9 cellular contexts compared by ENCODE assay signal in genomic region chr6:3390698-3391097, GRCh38.
DNase-seq lines count a peak whose midpoint lies in the region; ATAC-seq and TF ChIP-seq lines count a peak whose summit lies in the region.
"Had no signal": no experiment of that assay in that cellular context is flagged by ENCODE, and none has a peak within 500 bp of the region (broad histone marks: within the 10 kb centered on the region; RNA-seq: fewer than 3 reads in every experiment).

No MANE protein-coding gene starts in this region.

- intact Hi-C loops in activated CD4-positive, alpha-beta memory T cell treated with anti-CD3 and anti-CD28 coated beads for 36 hours (cut with micrococcal nuclease) = no loop called here

- CTCF ChIA-PET in RWPE1 (lab: Yijun Ruan, JAX) = no interaction called here
- CTCF ChIA-PET in activated CD4-positive, alpha-beta memory T cell treated with anti-CD3 and anti-CD28 coated beads for 36 hours (lab: Charles Lee) = no interaction called here

- H3K27ac Mint-ChIP-seq in activated CD4-positive, alpha-beta memory T cell treated with anti-CD3 and anti-CD28 coated beads for 36 hours = no peak overlapping the region
- H3K27ac Mint-ChIP-seq: natural killer cell treated with Interleukin-12 subunit alpha and Interleukin-12 subunit beta and Interleukin-15 and Interleukin-18, amount 100 ng/mL, for 72 hours had no signal

- TF ChIP-seq CTCF in RWPE1 (conservative IDR thresholded peaks at IDR 0.05; ENCODE audit: low read depth) (no peak), fibroblast of pulmonary artery (IDR thresholded peaks at IDR 0.05; ENCODE audit: low read length, missing control alignments) (no peak)

- no peaks in the 10 kb centered on the region for H3K4me1 Mint-ChIP-seq in activated CD4-positive, alpha-beta memory T cell treated with anti-CD3 and anti-CD28 coated beads for 36 hours (ENCODE audit: low read depth)

- no peaks in the 10 kb centered on the region for H3K36me3 Mint-ChIP-seq in activated CD4-positive, alpha-beta memory T cell treated with anti-CD3 and anti-CD28 coated beads for 36 hours
- H3K36me3 Mint-ChIP-seq: natural killer cell treated with Interleukin-12 subunit alpha and Interleukin-12 subunit beta and Interleukin-15 and Interleukin-18, amount 100 ng/mL, for 72 hours had no signal

- no peaks in the 10 kb centered on the region for H3K9me3 Mint-ChIP-seq in activated CD4-positive, alpha-beta memory T cell treated with anti-CD3 and anti-CD28 coated beads for 36 hours
- H3K9me3 Mint-ChIP-seq: natural killer cell treated with Interleukin-12 subunit alpha and Interleukin-12 subunit beta and Interleukin-15 and Interleukin-18, amount 100 ng/mL, for 72 hours had no signal

- peak overlapping the region; percentile 97 for H3K27ac ChIP-seq in RWPE1

- H3K27me3 Mint-ChIP-seq in activated CD4-positive, alpha-beta memory T cell treated with anti-CD3 and anti-CD28 coated beads for 36 hours = no peaks in the 10 kb centered on the region

- POLR2A ChIA-PET in RWPE1 (lab: Yijun Ruan, JAX; ENCODE audit: low non-redundant PET) = no interaction called here
- POLR2A ChIA-PET in activated CD4-positive, alpha-beta memory T cell treated with anti-CD3 and anti-CD28 coated beads for 36 hours (lab: Charles Lee) = no interaction called here

- no peak overlapping the region for H3K4me3 ChIP-seq in fibroblast of pulmonary artery (replicated peaks; ENCODE audit: low read depth, low read length)

- DNase-seq in AG08395 (ENCODE audit: low spot score) (peak; percentile 91), RWPE1 (ENCODE audit: low spot score) (peak; percentile 83), fibroblast of pulmonary artery (ENCODE audit: low read depth) (peak; percentile 88), non-pigmented ciliary epithelial cell (ENCODE audit: low read depth) (peak; percentile 71)
- no peak for DNase-seq in activated CD4-positive, alpha-beta memory T cell treated with anti-CD3 and anti-CD28 coated beads for 36 hours

- H3K4me3 Mint-ChIP-seq in activated CD4-positive, alpha-beta memory T cell treated with anti-CD3 and anti-CD28 coated beads for 36 hours = no peak overlapping the region
- H3K4me3 Mint-ChIP-seq: natural killer cell treated with Interleukin-12 subunit alpha and Interleukin-12 subunit beta and Interleukin-15 and Interleukin-18, amount 100 ng/mL, for 72 hours had no signal

- ATAC-seq in GM19452 (IDR thresholded peaks at IDR 0.05; ENCODE audit: unreplicated experiment) (no peak), HG03354 (IDR thresholded peaks at IDR 0.05; ENCODE audit: poor library complexity, severe bottlenecking, unreplicated experiment) (no peak), GM21619 (IDR thresholded peaks at IDR 0.05; ENCODE audit: unreplicated experiment) (no peak)
- ATAC-seq: natural killer cell treated with Interleukin-12 subunit alpha and Interleukin-12 subunit beta and Interleukin-15 and Interleukin-18, amount 100 ng/mL, for 72 hours had no signal
